1 cellular context compared by ENCODE assay signal in genomic region chr12:15749937-15750336, GRCh38.
TF ChIP-seq lines count a peak whose summit lies in the region.

No MANE protein-coding gene starts in this region.

TF ChIP-seq in IMR-90, 13 proteins besides CTCF, POLR2A, EP300 and RAD21 (continued from another document):
- TF ChIP-seq USF2 (IDR thresholded peaks at IDR 0.05; ENCODE audit: low read depth, low read length) (no peak), MXI1 (IDR thresholded peaks at IDR 0.05; ENCODE audit: borderline replicate concordance, low read depth, low read length) (no peak), CEBPB (IDR thresholded peaks at IDR 0.05; ENCODE audit: low read depth, low read length) (no peak), RCOR1 (IDR thresholded peaks at IDR 0.05; ENCODE audit: insufficient replicate concordance, low read length) (no peak), BHLHE40 (IDR thresholded peaks at IDR 0.05; ENCODE audit: low read depth, low read length) (no peak), MAFK (IDR thresholded peaks at IDR 0.05; ENCODE audit: low read depth, low read length) (no peak), CHD1 (IDR thresholded peaks at IDR 0.05; ENCODE audit: low read depth, low read length) (no peak), ELK1 (IDR thresholded peaks at IDR 0.05; ENCODE audit: borderline replicate concordance, low read depth, low read length) (no peak), SMC3 (IDR thresholded peaks at IDR 0.05; ENCODE audit: low read depth, low read length) (no peak)
